ENCODE assay signal across 18 cellular contexts in the genomic region with DNA sequence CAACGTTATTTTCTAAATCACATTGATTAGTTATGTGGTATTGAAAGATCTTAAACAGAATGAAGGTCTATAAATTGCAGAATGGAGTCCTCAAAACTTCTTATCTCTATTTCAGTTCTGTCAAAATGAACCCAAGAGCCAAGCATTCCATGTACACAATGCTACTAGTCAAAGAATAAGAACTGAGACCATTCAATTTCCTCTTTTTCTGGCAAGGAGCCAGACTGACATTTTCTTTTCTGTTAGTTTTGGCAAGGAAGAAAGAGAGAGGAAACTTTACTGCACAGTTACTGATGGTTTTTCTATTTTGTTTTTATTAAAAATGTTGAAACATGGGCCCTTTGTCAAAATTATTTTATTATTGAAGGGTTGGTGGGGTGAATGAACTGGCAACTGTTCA.
DNase-seq lines count a peak whose midpoint lies in the region; TF ChIP-seq lines count a peak whose summit lies in the region.
"Had no signal": no experiment of that assay in that cellular context is flagged by ENCODE, and none has a peak within 500 bp of the region (broad histone marks: within the 10 kb centered on the region; RNA-seq: fewer than 3 reads in every experiment).

No MANE protein-coding gene starts in this region.

- CTCF ChIA-PET in HEK293 (lab: Yijun Ruan, JAX) = no interaction called here

- no peak overlapping the region for H3K27ac ChIP-seq in HEK293 (ENCODE audit: extremely low read depth, low read depth, low read length)
- H3K27ac ChIP-seq: neutrophil, sigmoid colon, SJSA1, stomach had no signal

- H3K36me3 ChIP-seq in HEK293 (ENCODE audit: control insufficient read depth in 2 of 2, insufficient read depth in 1 of 2, low read length in 2 of 2) = no peaks in the 10 kb centered on the region
- H3K36me3 ChIP-seq: neutrophil, sigmoid colon, SJSA1, stomach had no signal

- DNase-seq in NCI-H446 treated with DMSO at 0.1 percent for 48 hours (lab: John Stamatoyannopoulos, UW) = peak; percentile 67
- peak; percentile 2 for DNase-seq in dermis blood vessel endothelial cell
- DNase-seq in retinal pigment epithelial cell (ENCODE audit: low read depth) = peak; percentile 16
- no peak for DNase-seq in NOMO-1 treated with dmso at 0.1 percent for 144 hours (lab: John Stamatoyannopoulos, UW; ENCODE audit: unreplicated experiment)
- DNase-seq in activated CD4-positive, alpha-beta T cell treated with anti-CD3 and anti-CD28 coated beads, Interleukin-2, amount 50 U/mL, for 48 hours = no peak
- DNase-seq in HK-2 (ENCODE audit: unreplicated experiment) = no peak
- DNase-seq: activated naive CD8-positive, alpha-beta T cell treated with anti-CD3 and anti-CD28 coated beads for 36 hours; effector memory CD4-positive, alpha-beta T cell; GOT3; MV-4-11; NCI-H1930; NCI-H524 treated with DMSO at 0.1 percent for 48 hours; sigmoid colon; stimulated activated CD4-positive, alpha-beta T cell treated with anti-CD3 and anti-CD28 coated beads, Interleukin-2, amount 100 ng/mL, for 24 hours; stomach had no signal

- H3K4me3 ChIP-seq in HEK293 (ENCODE audit: low read depth, low read length) (no peak overlapping the region), retinal pigment epithelial cell (ENCODE audit: low read length) (no peak overlapping the region)
- H3K4me3 ChIP-seq: sigmoid colon, SJSA1, stomach had no signal

- POLR2A ChIA-PET in HEK293 (lab: Yijun Ruan, JAX) = interaction anchor here (1.2 kb wide), 1 partner anchor 210 kb away, joined by 3 read pairs; no protein-coding TSS in a partner anchor

- H3K9me3 ChIP-seq in HEK293 (ENCODE audit: control insufficient read depth, insufficient read depth, low read depth, low read length) = no peaks in the 10 kb centered on the region
- H3K9me3 ChIP-seq: neutrophil, sigmoid colon, SJSA1, stomach had no signal

- H3K4me1 ChIP-seq in HEK293 (ENCODE audit: control insufficient read depth, insufficient read depth, low read length) = peaks cover 5% of the 10 kb centered on the region; the same call in 1 of the 2 replicates
- H3K4me1 ChIP-seq: sigmoid colon, SJSA1, stomach had no signal

- no peak for TF ChIP-seq CTCF in HEK293 (tag by site-specific recombination; IDR thresholded peaks at IDR 0.05)
- TF ChIP-seq CTCF in retinal pigment epithelial cell (conservative IDR thresholded peaks at IDR 0.05; ENCODE audit: low read depth, low read length) = no peak

TF ChIP-seq in HEK293, 187 proteins besides CTCF, POLR2A, EP300 and RAD21:
- TF ChIP-seq ZNF544 (tag by site-specific recombination; IDR thresholded peaks at IDR 0.05) (0 out of 2 replicates have a peak, but pooled peaks have one; percentile 30), ZNF350 (tag by site-specific recombination; IDR thresholded peaks at IDR 0.05) (0 out of 2 replicates have a peak, but pooled peaks have one; percentile 29), ZNF391 (tag by site-specific recombination; IDR thresholded peaks at IDR 0.05; ENCODE audit: borderline replicate concordance, low read depth) (no peak), ZNF585B (tag by site-specific recombination; IDR thresholded peaks at IDR 0.05) (no peak), ZNF664 (tag by site-specific recombination; IDR thresholded peaks at IDR 0.05) (no peak)
- TF ChIP-seq, protein P1, sequence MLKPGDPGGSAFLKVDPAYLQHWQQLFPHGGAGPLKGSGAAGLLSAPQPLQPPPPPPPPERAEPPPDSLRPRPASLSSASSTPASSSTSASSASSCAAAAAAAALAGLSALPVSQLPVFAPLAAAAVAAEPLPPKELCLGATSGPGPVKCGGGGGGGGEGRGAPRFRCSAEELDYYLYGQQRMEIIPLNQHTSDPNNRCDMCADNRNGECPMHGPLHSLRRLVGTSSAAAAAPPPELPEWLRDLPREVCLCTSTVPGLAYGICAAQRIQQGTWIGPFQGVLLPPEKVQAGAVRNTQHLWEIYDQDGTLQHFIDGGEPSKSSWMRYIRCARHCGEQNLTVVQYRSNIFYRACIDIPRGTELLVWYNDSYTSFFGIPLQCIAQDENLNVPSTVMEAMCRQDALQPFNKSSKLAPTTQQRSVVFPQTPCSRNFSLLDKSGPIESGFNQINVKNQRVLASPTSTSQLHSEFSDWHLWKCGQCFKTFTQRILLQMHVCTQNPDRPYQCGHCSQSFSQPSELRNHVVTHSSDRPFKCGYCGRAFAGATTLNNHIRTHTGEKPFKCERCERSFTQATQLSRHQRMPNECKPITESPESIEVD (tag by site-specific recombination; IDR thresholded peaks at IDR 0.05) = 0 out of 2 replicates have a peak, but pooled peaks have one; percentile 18

Comparison
In these comparisons a context has a peak if more than half of its experiments do, and no peak if none do; other contexts are left out.
1. DNase-seq: peak in NCI-H446 treated with DMSO at 0.1 percent for 48 hours (single experiment), dermis blood vessel endothelial cell (single experiment) and retinal pigment epithelial cell (single experiment); none in NOMO-1 treated with dmso at 0.1 percent for 144 hours (single experiment), activated CD4-positive, alpha-beta T cell treated with anti-CD3 and anti-CD28 coated beads, Interleukin-2, amount 50 U/mL, for 48 hours (0 of 2) and HK-2 (single experiment).